ENCODE assay signal across 10 cellular contexts in the genomic region with DNA sequence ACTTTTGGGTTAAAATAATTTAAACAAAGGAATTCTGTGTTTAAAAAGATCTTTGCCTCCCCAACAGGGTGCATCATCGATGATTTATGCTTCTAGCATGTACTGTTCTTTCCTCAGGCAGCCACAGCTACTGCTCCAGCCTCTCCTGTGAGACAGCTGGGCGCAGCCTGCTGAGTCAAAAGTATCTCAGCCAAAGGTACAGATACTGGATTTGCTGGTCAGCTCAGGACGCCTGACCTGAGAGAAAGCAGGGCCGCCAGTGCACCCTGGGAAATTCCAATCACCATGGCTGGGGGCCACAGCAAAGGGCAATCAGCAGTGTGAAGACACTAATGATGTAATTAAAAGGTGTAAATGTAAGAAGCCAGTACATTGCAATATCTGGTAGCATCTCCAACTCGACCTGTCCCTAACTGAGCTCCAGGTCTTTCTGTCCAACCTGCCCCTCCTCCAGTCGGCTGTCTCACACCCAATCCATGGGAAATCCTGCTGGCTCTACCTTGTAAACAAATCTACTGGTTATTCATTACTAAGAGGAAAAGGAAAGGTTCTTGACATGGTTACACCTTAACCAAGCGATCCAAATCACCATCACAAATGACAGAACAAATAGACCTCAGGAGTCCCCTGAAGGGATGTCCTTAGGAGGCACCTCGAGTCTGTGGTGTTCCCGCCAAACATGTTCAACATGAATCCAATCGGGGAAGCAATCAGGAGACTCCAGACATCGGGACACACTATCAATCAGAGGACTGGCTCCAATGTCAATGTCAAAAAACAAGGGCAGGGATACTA. TPM values are rescaled to one million over a fixed set of nuclear protein-coding genes. Genes with fewer than 3 reads are reported as not detected.
DNase-seq lines count a peak whose midpoint lies in the region; ATAC-seq and TF ChIP-seq lines count a peak whose summit lies in the region.
"Had no signal": no experiment of that assay in that cellular context is flagged by ENCODE, and none has a peak within 500 bp of the region (broad histone marks: within the 10 kb centered on the region; RNA-seq: fewer than 3 reads in every experiment).

No MANE protein-coding gene starts in this region.

- intact Hi-C loops in lower lobe of right lung (cut with DNase I) = no loop called here

- H3K27me3 ChIP-seq in lower lobe of right lung (ENCODE audit: low read depth) = no peaks in the 10 kb centered on the region
- H3K27me3 ChIP-seq: dorsolateral prefrontal cortex had no signal

- DNase-seq in HuH-7 (ENCODE audit: low spot score) (peak; percentile 47), choroid plexus epithelial cell (ENCODE audit: low read depth) (peak; percentile 97), lower lobe of right lung (no peak), GM13977 (ENCODE audit: low spot score) (no peak)
- no peak for DNase-seq in stimulated activated CD4-positive, alpha-beta T cell treated with anti-CD3 and anti-CD28 coated beads, Interleukin-1b, Interleukin-23, amount 100 ng/mL, for 48 hours
- DNase-seq: CD4-positive, alpha-beta T cell had no signal

- H3K4me3 ChIP-seq in choroid plexus epithelial cell (ENCODE audit: low read depth, low read length) (no peak overlapping the region), lower lobe of right lung (no peak overlapping the region)
- H3K4me3 ChIP-seq: dorsolateral prefrontal cortex had no signal

- ATAC-seq in lower lobe of right lung (peak; percentile 64 to 73), HG02970 (IDR thresholded peaks at IDR 0.05; ENCODE audit: low FRiP score, unreplicated experiment) (no peak), HG03025 (IDR thresholded peaks at IDR 0.05; ENCODE audit: low FRiP score, unreplicated experiment) (no peak)

- no peaks in the 10 kb centered on the region for H3K36me3 ChIP-seq in lower lobe of right lung

- in situ Hi-C loops in GM13977 (cut with MboI; ENCODE audit: low pct_unique_long_range_greater_than_20kb, low sequenced_read_pairs, unreplicated experiment) = no loop called here

- H3K27ac ChIP-seq in 22Rv1 (peak overlapping the region; percentile 63), lower lobe of right lung (peak overlapping the region; percentile 24)

- H3K4me1 ChIP-seq in lower lobe of right lung = peaks cover 18% of the 10 kb centered on the region

- no peaks in the 10 kb centered on the region for H3K9me3 ChIP-seq in lower lobe of right lung

- TF ChIP-seq CTCF in 22Rv1 (IDR thresholded peaks at IDR 0.05) (no peak), choroid plexus epithelial cell (conservative IDR thresholded peaks at IDR 0.05; ENCODE audit: low read depth, low read length) (no peak), lower lobe of right lung (IDR thresholded peaks at IDR 0.05) (no peak), GM13977 (IDR thresholded peaks at IDR 0.05; ENCODE audit: extremely low read depth, insufficient read depth, missing control alignments) (no peak)

RNA-seq across cellular contexts. Expression of a gene that starts 7.3 kb away (rescaled TPM):
- total RNA-seq in lower lobe of right lung = 11.3 TPM

RNA-seq across cellular contexts. Expression of a gene that starts 24.7 kb away (rescaled TPM):
- total RNA-seq in lower lobe of right lung = 10.5 TPM
- total RNA-seq: CD4-positive, alpha-beta T cell had no signal

Comparison
In these comparisons a context has a peak if more than half of its experiments do, and no peak if none do; other contexts are left out.
1. DNase-seq: peak in HuH-7 (single experiment) and choroid plexus epithelial cell (single experiment); none in lower lobe of right lung (single experiment), stimulated activated CD4-positive, alpha-beta T cell treated with anti-CD3 and anti-CD28 coated beads, Interleukin-1b, Interleukin-23, amount 100 ng/mL, for 48 hours (single experiment) and GM13977 (single experiment).
2. ATAC-seq: peak in lower lobe of right lung (2 of 2); none in HG02970 (single experiment) and HG03025 (single experiment).